ENCODE assay signal across 24 cellular contexts in genomic region chr4:17912011-17912410, GRCh38.
"Had no signal": no experiment of that assay in that cellular context is flagged by ENCODE, and none has a peak within 500 bp of the region (broad histone marks: within the 10 kb centered on the region; RNA-seq: fewer than 3 reads in every experiment).

No MANE protein-coding gene starts in this region.

- ATAC-seq: heart left ventricle; left colon; mucosa of descending colon; right lobe of liver; stimulated activated naive B cell treated with anti-CD40 and anti-IgM and Interleukin-4, amounts not matched to agents 10 μg/mL and 1 μg/mL and 100 μg/mL, for 72 hours had no signal

- H3K27me3 ChIP-seq: heart left ventricle, neural progenitor cell, right lobe of liver, suprapubic skin, thyroid gland had no signal

- H3K9me3 Mint-ChIP-seq: memory B cell; naive B cell; nephron; neural progenitor cell; stimulated activated naive CD8-positive, alpha-beta T cell treated with anti-CD3 and anti-CD28 coated beads, Interleukin-15, Interleukin-2, amounts not matched to agents 100 ng/mL and 50 ng/mL, for 24 hours had no signal

- H3K27ac ChIP-seq: heart left ventricle, neural progenitor cell, parathyroid adenoma, prostate gland, right lobe of liver, suprapubic skin, thyroid gland had no signal

- H3K27ac Mint-ChIP-seq: memory B cell; mesothelial cell of epicardium; naive B cell; nephron; neural progenitor cell; stimulated activated naive B cell treated with anti-CD40 and anti-IgM and Interleukin-4, amounts not matched to agents 10 μg/mL and 1 μg/mL and 100 μg/mL, for 72 hours; stimulated activated naive CD8-positive, alpha-beta T cell treated with anti-CD3 and anti-CD28 coated beads, Interleukin-15, Interleukin-2, amounts not matched to agents 100 ng/mL and 50 ng/mL, for 24 hours had no signal

- H3K4me1 Mint-ChIP-seq: mesothelial cell of epicardium, nephron, neural progenitor cell had no signal

- DNase-seq: cortex of kidney; effector CD4-positive, alpha-beta T cell; left colon; mucosa of descending colon; naive B cell; right lobe of liver; small intestine; stimulated activated CD4-positive, alpha-beta T cell treated with anti-CD3 and anti-CD28 coated beads, Interleukin-15, amount 100 ng/mL, for 24 hours; stimulated activated CD4-positive, alpha-beta T cell treated with anti-CD3 and anti-CD28 coated beads, Interleukin-2, amount 100 ng/mL, for 48 hours; stimulated activated naive B cell treated with anti-CD40 and anti-IgM and Interleukin-4, amounts not matched to agents 10 μg/mL and 1 μg/mL and 100 μg/mL, for 72 hours; thyroid gland; trophoblast cell had no signal

- H3K27me3 Mint-ChIP-seq: memory B cell; naive B cell; stimulated activated naive B cell treated with anti-CD40 and anti-IgM and Interleukin-4, amounts not matched to agents 10 μg/mL and 1 μg/mL and 100 μg/mL, for 72 hours; stimulated activated naive CD8-positive, alpha-beta T cell treated with anti-CD3 and anti-CD28 coated beads, Interleukin-15, Interleukin-2, amounts not matched to agents 100 ng/mL and 50 ng/mL, for 24 hours had no signal

- H3K4me3 Mint-ChIP-seq: memory B cell; mesothelial cell of epicardium; naive B cell; nephron; neural progenitor cell; stimulated activated naive B cell treated with anti-CD40 and anti-IgM and Interleukin-4, amounts not matched to agents 10 μg/mL and 1 μg/mL and 100 μg/mL, for 72 hours; stimulated activated naive CD8-positive, alpha-beta T cell treated with anti-CD3 and anti-CD28 coated beads, Interleukin-15, Interleukin-2, amounts not matched to agents 100 ng/mL and 50 ng/mL, for 24 hours had no signal

- H3K4me1 ChIP-seq: heart left ventricle, neural progenitor cell, parathyroid adenoma, prostate gland, right lobe of liver, suprapubic skin, thyroid gland had no signal

- FAIRE-seq: frontal cortex, islet of Langerhans, small intestine had no signal

- H3K4me3 ChIP-seq: heart left ventricle, lung, mucosa of descending colon, neural progenitor cell, prostate gland, right lobe of liver, suprapubic skin, thyroid gland had no signal

- H3K9me3 ChIP-seq: heart left ventricle, mucosa of descending colon, prostate gland, right lobe of liver, suprapubic skin, thyroid gland had no signal

- H3K36me3 ChIP-seq: prostate gland, right lobe of liver, thyroid gland had no signal
